ENCODE assay signal across 10 cellular contexts in the genomic region with DNA sequence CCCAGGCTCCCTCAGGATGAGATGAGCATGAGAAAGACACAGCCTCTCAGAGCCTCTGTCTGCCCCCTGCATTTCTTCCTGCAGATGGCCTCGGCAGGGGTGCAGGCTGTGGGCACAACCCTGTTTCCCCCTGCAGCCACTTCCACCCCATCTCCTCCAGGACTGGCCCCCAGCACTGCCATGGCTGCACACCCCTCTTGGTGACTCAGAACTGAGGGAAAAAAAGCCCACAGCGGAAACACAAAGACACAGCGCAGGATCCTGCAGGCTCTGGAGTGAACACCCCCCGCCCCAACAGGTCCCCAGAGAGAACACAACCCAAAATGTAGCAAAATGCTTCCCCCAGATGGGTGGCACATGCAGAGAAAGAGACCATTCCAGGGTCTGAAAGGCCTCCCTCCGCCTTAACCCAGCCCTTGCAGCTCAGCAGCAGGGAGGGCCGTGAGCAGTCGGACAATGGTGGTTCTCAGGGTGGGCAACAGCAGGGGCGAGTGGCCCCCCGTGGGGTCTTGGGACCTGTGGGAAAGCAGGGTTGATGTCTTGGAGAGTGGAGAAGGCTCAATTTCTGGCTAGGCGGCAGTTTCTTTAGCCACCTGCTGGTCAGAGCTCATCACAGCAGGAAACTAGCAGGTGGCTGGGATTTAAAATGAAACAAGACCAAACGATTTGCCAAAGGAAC. TPM values are rescaled to one million over a fixed set of nuclear protein-coding genes. Genes with fewer than 3 reads are reported as not detected.
DNase-seq lines count a peak whose midpoint lies in the region; ATAC-seq and TF ChIP-seq lines count a peak whose summit lies in the region.
"Had no signal": no experiment of that assay in that cellular context is flagged by ENCODE, and none has a peak within 500 bp of the region (broad histone marks: within the 10 kb centered on the region; RNA-seq: fewer than 3 reads in every experiment).

No MANE protein-coding gene starts in this region.

- H3K36me3 Mint-ChIP-seq in Caco-2 (ENCODE audit: insufficient read depth, unreplicated experiment), result peaks cover 30% of the 10 kb centered on the region

- H3K9me3 Mint-ChIP-seq in Caco-2 (ENCODE audit: unreplicated experiment), result no peaks in the 10 kb centered on the region

- H3K4me3 ChIP-seq in Caco-2 (ENCODE audit: low read depth, low read length), result no peak overlapping the region
- no peak overlapping the region for H3K4me3 ChIP-seq in HCT116 (replicated peaks in 1 of 2; ENCODE audit: low read depth in 1 of 2, low read length in 2 of 2)
- no peak overlapping the region for H3K4me3 ChIP-seq in WI38 (ENCODE audit: low read depth, low read length)
- no peak overlapping the region for H3K4me3 ChIP-seq in liver (ENCODE audit: low read depth in 1 of 3, low read length in 3 of 3)

- TF ChIP-seq RAD21 in HCT116 (IDR thresholded peaks at IDR 0.05; ENCODE audit: low read depth) (peak; percentile 35), liver (IDR thresholded peaks at IDR 0.05) (peak in 1 of 2 donors; percentile 74)

- RAD21 ChIA-PET in HCT116 (lab: Charles Lee; ENCODE audit: low non-redundant PET in 1 of 2, low total read pairs in 2 of 2, uncharacterized antibody in 2 of 2, unreplicated experiment in 2 of 2), result interaction anchor here in 1 of 2 experiments (0.6 to 1.0 kb wide), 2 partner anchors 59 to 88 kb away, joined by 3 read pairs; no protein-coding TSS in a partner anchor

- H3K9ac ChIP-seq in HCT116 (ENCODE audit: low read length) (no peak overlapping the region), liver (ENCODE audit: low read depth in 1 of 2, low read length in 2 of 2) (no peak overlapping the region)

- H3K9me3 ChIP-seq in Caco-2, result no peaks in the 10 kb centered on the region
- H3K9me3 ChIP-seq in HCT116 (ENCODE audit: control insufficient read depth in 1 of 2, insufficient read depth in 1 of 2, low read depth in 1 of 2, low read length in 2 of 2), result peaks cover 0 to 4% of the 10 kb centered on the region in 2 experiments; a peak in 1 of 4 replicates
- H3K9me3 ChIP-seq in liver (ENCODE audit: control insufficient read depth in 4 of 4, low read length in 3 of 4), result no peaks in the 10 kb centered on the region

- H3K4me1 ChIP-seq in Caco-2 (no peaks in the 10 kb centered on the region), HCT116 (ENCODE audit: control insufficient read depth in 1 of 2, insufficient read depth in 2 of 2, low read length in 2 of 2) (peaks cover 3 to 7% of the 10 kb centered on the region in 2 experiments; a peak in 1 of 4 replicates), liver (ENCODE audit: control insufficient read depth in 4 of 4, insufficient read depth in 4 of 4, low read length in 3 of 4) (peaks cover 0 to 21% (median 10%) of the 10 kb centered on the region in 4 donors)

- H3K36me3 ChIP-seq in Caco-2 (ENCODE audit: control insufficient read depth, insufficient read depth, low read length) (no peaks in the 10 kb centered on the region; the same call in 1 of the 2 replicates), HCT116 (ENCODE audit: control insufficient read depth in 1 of 2, insufficient read depth in 2 of 2, low read length in 2 of 2) (peaks cover 7 to 19% of the 10 kb centered on the region in 2 experiments; a peak in 2 of 4 replicates), liver (ENCODE audit: control insufficient read depth in 4 of 4, insufficient read depth in 3 of 4, low read depth in 1 of 4, low read length in 3 of 4) (peaks cover 2 to 24% (median 12%) of the 10 kb centered on the region in 4 donors)

- no peaks in the 10 kb centered on the region for H3K27me3 ChIP-seq in Caco-2 (replicated peaks; ENCODE audit: control insufficient read depth, insufficient read depth, low read length)
- no peaks in the 10 kb centered on the region for H3K27me3 ChIP-seq in HCT116 (ENCODE audit: insufficient read depth, low read length)
- H3K27me3 ChIP-seq in liver (ENCODE audit: control insufficient read depth in 4 of 4, insufficient read depth in 4 of 4, low read length in 3 of 4), result no peaks in the 10 kb centered on the region

- no peak for TF ChIP-seq POLR2A in HCT116 (IDR thresholded peaks at IDR 0.05; ENCODE audit: borderline replicate concordance, extremely low read depth, insufficient read depth, insufficient read length)

- H3K27me3 Mint-ChIP-seq in Caco-2 (ENCODE audit: insufficient read depth, unreplicated experiment), result no peaks in the 10 kb centered on the region

- H3K27ac Mint-ChIP-seq in Caco-2 (ENCODE audit: unreplicated experiment), result no peak overlapping the region

- CTCF ChIA-PET in Caco-2 (lab: Charles Lee), result interaction anchor here (0.6 to 1.0 kb wide), 3 partner anchors 14 to 50 kb away, joined by 3 to 9 read pairs (median 3); partner anchors contain the start of gene HDAC10
- CTCF ChIA-PET in HCT116 (lab: Charles Lee), result interaction anchor here (0.6 to 1.2 kb wide), 3 partner anchors 88 to 306 kb away, joined by 3 to 4 read pairs (median 3); no protein-coding TSS in a partner anchor

- H2AFZ ChIP-seq in HCT116 (ENCODE audit: low read depth, low read length, poor library complexity, severe bottlenecking), result no peak overlapping the region

- no peak overlapping the region for H3K27ac ChIP-seq in HCT116 (ENCODE audit: low read depth, low read length)
- H3K27ac ChIP-seq in liver (ENCODE audit: low read depth in 1 of 2, low read length in 2 of 2), result no peak overlapping the region

- TF ChIP-seq CTCF in Caco-2 (IDR thresholded peaks at IDR 0.05; ENCODE audit: insufficient read depth in 1 of 2, low read depth in 1 of 2, low read length in 1 of 2, severe bottlenecking in 1 of 2, unreplicated experiment in 1 of 2) (peak; percentile 37 to 53), HCT116 (IDR thresholded peaks at IDR 0.05 in 2 of 3, conservative IDR thresholded peaks at IDR 0.05 in 1 of 3; ENCODE audit: borderline replicate concordance in 1 of 3, insufficient read depth in 1 of 3, low read depth in 2 of 3, low read length in 2 of 3) (peak; percentile 40 to 59 (median 50); a peak in 5 of 6 replicates), WI38 (IDR thresholded peaks at IDR 0.05; ENCODE audit: low read depth, low read length) (0 out of 2 replicates have a peak, but pooled peaks have one; percentile 22), liver (IDR thresholded peaks at IDR 0.05; ENCODE audit: low read depth, low read length, missing input control) (peak; percentile 43)

- ATAC-seq in HCT116 (0 out of 2 replicates have a peak, but pooled peaks have one; percentile 30), GM21619 (IDR thresholded peaks at IDR 0.05; ENCODE audit: unreplicated experiment) (no peak)

- intact Hi-C loops in Caco-2 (cut with micrococcal nuclease; ENCODE audit: unreplicated experiment), result no loop called here
- intact Hi-C loops in HCT116 (cut with micrococcal nuclease), result no loop called here

- peaks cover 89% of the 10 kb centered on the region for H3K79me2 ChIP-seq in HCT116 (ENCODE audit: insufficient read depth, low read length)

- POLR2A ChIA-PET in Caco-2 (lab: Charles Lee), result no interaction called here
- POLR2A ChIA-PET in HCT116 (lab: Charles Lee), result no interaction called here

- no peaks in the 10 kb centered on the region for H4K20me1 ChIP-seq in HCT116 (ENCODE audit: insufficient read depth)

- no peaks in the 10 kb centered on the region for H3K9me2 ChIP-seq in HCT116 (ENCODE audit: insufficient read depth)

- peaks cover 7% of the 10 kb centered on the region for H3K4me1 Mint-ChIP-seq in Caco-2 (ENCODE audit: low read depth, unreplicated experiment)

- H3K4me3 Mint-ChIP-seq in Caco-2 (ENCODE audit: unreplicated experiment), result no peak overlapping the region

- H3K4me2 ChIP-seq in HCT116 (ENCODE audit: low read length), result no peak overlapping the region

- 75% methylated on average over 11 of the region's 11 CpGs for WGBS in liver

- BruUV-seq in Caco-2 (replicated peaks; lab: Mats Ljungman, UMichigan) (no TSS peak), HCT116 (replicated peaks; lab: Mats Ljungman, UMichigan) (no TSS peak)

- DNase-seq in Caco-2, result no peak
- no peak for DNase-seq in HCT116 (ENCODE audit: low read depth, low spot score)
- DNase-seq in NCI-H1105 treated with DMSO at 0.1 percent for 48 hours (lab: John Stamatoyannopoulos, UW), result no peak
- DNase-seq in activated CD8-positive, alpha-beta memory T cell treated with anti-CD3 and anti-CD28 coated beads for 24 hours, result no peak
- DNase-seq in stimulated activated CD4-positive, alpha-beta T cell treated with anti-CD3 and anti-CD28 coated beads, Interleukin-15, amount 100 ng/mL, for 24 hours, result no peak
- DNase-seq: activated gamma-delta T cell, NCI-H2029 had no signal

TF ChIP-seq in HCT116, 20 proteins besides CTCF, POLR2A, EP300 and RAD21 (continues in another document):
- TF ChIP-seq EZH2 (IDR thresholded peaks at IDR 0.05), result no peak
- TF ChIP-seq MAX (IDR thresholded peaks at IDR 0.05), result no peak
- no peak for TF ChIP-seq EZH2phosphoT487 (IDR thresholded peaks at IDR 0.05; ENCODE audit: borderline replicate concordance)

TF ChIP-seq in liver, 16 proteins besides CTCF, POLR2A, EP300 and RAD21 (continues in another document):
- TF ChIP-seq SP1 (IDR thresholded peaks at IDR 0.05) (no peak), EGR1 (IDR thresholded peaks at IDR 0.05; ENCODE audit: low read depth in 2 of 2) (no peak), YY1 (IDR thresholded peaks at IDR 0.05) (no peak), RXRA (IDR thresholded peaks at IDR 0.05) (no peak), GABPA (IDR thresholded peaks at IDR 0.05 in 1 of 2, conservative IDR thresholded peaks at IDR 0.05 in 1 of 2) (no peak)

RNA-seq across cellular contexts. Expression of gene TUBGCP6, which starts 8.0 kb away (rescaled TPM):
- total RNA-seq in Caco-2 (2022) (29.3 and 34.2 TPM in 2 replicates), HCT116 (2021; ENCODE audit: unreplicated experiment) (38.6 TPM), liver (10 to 100 TPM; 20.9 to 31.7 TPM)
- polyA plus RNA-seq in HCT116 (2012), result 27.0 and 29.9 TPM in 2 replicates
- polyA plus RNA-seq in liver, result 10 to 100 TPM in 1 of 2 donors, 1 to 10 TPM in 1; 9.3 to 11.9 TPM

RNA-seq across cellular contexts. Expression of gene HDAC10, which starts 14.2 kb away (rescaled TPM):
- total RNA-seq in Caco-2 (2022) (61.3 and 63.5 TPM in 2 replicates), HCT116 (2021; ENCODE audit: unreplicated experiment) (67.5 TPM), liver (10 to 100 TPM; 11.4 to 18.2 TPM)
- polyA plus RNA-seq in HCT116 (2012), result 45.5 and 52.0 TPM in 2 replicates
- polyA plus RNA-seq in liver, result 10 to 100 TPM in 1 of 2 donors, 1 to 10 TPM in 1; 6.2 to 15.9 TPM

RNA-seq across cellular contexts. Expression of gene MAPK12, which starts 24.6 kb away (rescaled TPM):
- total RNA-seq in Caco-2 (2022) (35.6 and 37.4 TPM in 2 replicates), HCT116 (2021; ENCODE audit: unreplicated experiment) (86.7 TPM), liver (1 to 10 TPM; 2.3 to 2.8 TPM)
- 61.5 and 61.8 TPM in 2 replicates for polyA plus RNA-seq in HCT116 (2012)
- 1 to 10 TPM in 1 of 2 donors, under 1 TPM in 1; 0.83 to 1.5 TPM for polyA plus RNA-seq in liver

RNA-seq across cellular contexts. Expression of gene MAPK11, which starts 33.3 kb away (rescaled TPM):
- total RNA-seq in Caco-2 (2022), result 1.3 and 1.4 TPM in 2 replicates
- 19.3 TPM for total RNA-seq in HCT116 (2021; ENCODE audit: unreplicated experiment)
- polyA plus RNA-seq in HCT116 (2012), result 15.7 and 17.2 TPM in 2 replicates
- total RNA-seq in liver, result 1 to 10 TPM in 1 of 2 donors, under 1 TPM in 1; 0.65 to 1.2 TPM
- 1 to 10 TPM in 1 of 2 donors, under 1 TPM in 1; 0.83 to 2.0 TPM for polyA plus RNA-seq in liver

RNA-seq across cellular contexts. Expression of gene SELENOO, which starts 36.1 kb away (rescaled TPM):
- total RNA-seq in Caco-2 (2022) (29.3 and 29.5 TPM in 2 replicates), HCT116 (2021; ENCODE audit: unreplicated experiment) (29.6 TPM), liver (10 to 100 TPM; 16.4 to 58.9 TPM)
- polyA plus RNA-seq in HCT116 (2012), result 27.2 and 30.6 TPM in 2 replicates
- 10 to 100 TPM; 25.5 to 59.2 TPM for polyA plus RNA-seq in liver
